Comparison of ENCODE assay signal across 15 cellular contexts in genomic region chr10:5735119-5735518, GRCh38.
"Had no signal": no experiment of that assay in that cellular context is flagged by ENCODE, and none has a peak within 500 bp of the region (broad histone marks: within the 10 kb centered on the region; RNA-seq: fewer than 3 reads in every experiment).

No MANE protein-coding gene starts in this region.

- H3K27me3 ChIP-seq: brain microvascular endothelial cell, heart left ventricle had no signal

- H3K9me3 Mint-ChIP-seq: activated naive CD8-positive, alpha-beta T cell treated with anti-CD3 and anti-CD28 coated beads, Interleukin-2, amount 10 ng/mL, durations not matched to agents 7 days and 5 days; endodermal cell; neural crest cell; WTC11 had no signal

- H3K27me3 Mint-ChIP-seq: activated naive CD8-positive, alpha-beta T cell treated with anti-CD3 and anti-CD28 coated beads, Interleukin-2, amount 10 ng/mL, durations not matched to agents 7 days and 5 days had no signal

- H3K4me3 Mint-ChIP-seq: activated naive CD8-positive, alpha-beta T cell treated with anti-CD3 and anti-CD28 coated beads, Interleukin-2, amount 10 ng/mL, durations not matched to agents 7 days and 5 days; endodermal cell; neural crest cell; WTC11 had no signal

- ATAC-seq: heart left ventricle, left cardiac atrium, lower lobe of right lung, sciatic nerve, WTC11 had no signal

- H3K27ac ChIP-seq: brain microvascular endothelial cell, heart left ventricle, lower lobe of right lung, thoracic aorta had no signal

- H3K4me3 ChIP-seq: heart left ventricle, lower lobe of right lung, thoracic aorta had no signal

- H3K4me1 ChIP-seq: lower lobe of right lung had no signal

- DNase-seq: activated CD4-positive, alpha-beta T cell treated with anti-CD3 and anti-CD28 coated beads for 48 hours; activated gamma-delta T cell; activated naive CD8-positive, alpha-beta T cell treated with anti-CD3 and anti-CD28 coated beads, Interleukin-2, amount 10 ng/mL, durations not matched to agents 7 days and 5 days; anterior cingulate cortex; brain microvascular endothelial cell; endodermal cell; heart left ventricle; left cardiac atrium; lower lobe of right lung; T-helper 2 cell had no signal

- H3K9me3 ChIP-seq: heart left ventricle, lower lobe of right lung, thoracic aorta had no signal

- H3K4me1 Mint-ChIP-seq: endodermal cell had no signal

- H3K27ac Mint-ChIP-seq: activated naive CD8-positive, alpha-beta T cell treated with anti-CD3 and anti-CD28 coated beads, Interleukin-2, amount 10 ng/mL, durations not matched to agents 7 days and 5 days; endodermal cell; WTC11 had no signal

- FAIRE-seq: frontal cortex had no signal
